10 cellular contexts compared by ENCODE assay signal in the genomic region with DNA sequence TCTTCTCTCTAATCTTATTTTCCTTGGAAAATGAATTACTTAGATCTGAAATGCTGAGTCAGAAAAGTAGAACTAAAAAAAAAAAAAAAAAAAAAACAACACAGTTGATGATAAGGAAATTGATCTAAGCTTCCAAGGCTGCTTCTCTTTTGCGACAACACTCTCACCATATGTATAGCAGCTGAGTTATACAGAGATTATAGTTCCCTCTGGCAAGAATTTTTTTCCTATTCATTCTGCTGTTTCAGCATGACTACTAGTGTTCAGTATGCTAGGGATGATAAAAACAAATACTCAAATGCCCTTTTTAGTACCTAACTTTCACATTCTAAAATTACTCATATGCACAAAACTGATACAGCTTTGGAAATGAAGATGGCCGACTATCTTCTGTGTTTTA.
DNase-seq lines count a peak whose midpoint lies in the region; ATAC-seq, FAIRE-seq and TF ChIP-seq lines count a peak whose summit lies in the region.
"Had no signal": no experiment of that assay in that cellular context is flagged by ENCODE, and none has a peak within 500 bp of the region (broad histone marks: within the 10 kb centered on the region; RNA-seq: fewer than 3 reads in every experiment).

No MANE protein-coding gene starts in this region.

- ATAC-seq in GM18858 (IDR thresholded peaks at IDR 0.05; ENCODE audit: unreplicated experiment) (peak; percentile 52), GM21447 (IDR thresholded peaks at IDR 0.05; ENCODE audit: unreplicated experiment) (no peak)
- ATAC-seq: naive thymus-derived CD4-positive, alpha-beta T cell had no signal

- TF ChIP-seq POLR2A in GM12891 (IDR thresholded peaks at IDR 0.05; ENCODE audit: low read depth, low read length): no peak

- FAIRE-seq in GM12891 (lab: Jason Lieb, UNC): no peak

- peak; percentile 58 for DNase-seq in AG08395 (ENCODE audit: low spot score)
- DNase-seq in HS-5 (ENCODE audit: low read depth): peak; percentile 79
- peak; percentile 81 for DNase-seq in fibroblast of peridontal ligament (ENCODE audit: extremely low read depth)
- no peak for DNase-seq in GOT3 (lab: John Stamatoyannopoulos, UW)
- no peak for DNase-seq in NCI-H510A (lab: John Stamatoyannopoulos, UW)
- DNase-seq in GM12891 (ENCODE audit: insufficient read length, low spot score): no peak
- DNase-seq: H7; naive thymus-derived CD4-positive, alpha-beta T cell had no signal

TF ChIP-seq in GM12891, 5 proteins besides CTCF, POLR2A, EP300 and RAD21:
- TF ChIP-seq SPI1 (IDR thresholded peaks at IDR 0.05; ENCODE audit: low read depth, low read length) (no peak), POU2F2 (IDR thresholded peaks at IDR 0.05; ENCODE audit: low read depth, low read length) (no peak), PAX5 (IDR thresholded peaks at IDR 0.05; ENCODE audit: insufficient read depth, low read length, severe bottlenecking) (no peak), TAF1 (IDR thresholded peaks at IDR 0.05; ENCODE audit: low read depth, low read length) (no peak), POLR2AphosphoS5 (IDR thresholded peaks at IDR 0.05; ENCODE audit: low read depth, low read length) (no peak)
TF ChIP-seq in GM12891: peak in this region for 0.

Comparison
In these comparisons a context has a peak if more than half of its experiments do, and no peak if none do; other contexts are left out.
1. DNase-seq: peak in AG08395 (single experiment), HS-5 (single experiment) and fibroblast of peridontal ligament (single experiment); none in GOT3 (single experiment), NCI-H510A (single experiment) and GM12891 (single experiment).